Comparison of ENCODE assay signal across 33 cellular contexts in genomic region chr4:67229148-67229547, GRCh38.
"Had no signal": no experiment of that assay in that cellular context is flagged by ENCODE, and none has a peak within 500 bp of the region (broad histone marks: within the 10 kb centered on the region; RNA-seq: fewer than 3 reads in every experiment).

No MANE protein-coding gene starts in this region.

- H3K27ac ChIP-seq: adrenal gland, ascending aorta, body of pancreas, brain microvascular endothelial cell, breast epithelium, cardiac muscle cell had no signal

- H3K4me3 ChIP-seq: adrenal gland, ascending aorta, body of pancreas, breast epithelium, cardiac muscle cell had no signal

- H3K9me3 ChIP-seq: adrenal gland, ascending aorta, body of pancreas, breast epithelium had no signal

- H3K4me1 ChIP-seq: adrenal gland, ascending aorta, body of pancreas, breast epithelium had no signal

- H3K36me3 ChIP-seq: adrenal gland, ascending aorta, brain microvascular endothelial cell, breast epithelium, cardiac muscle cell had no signal

- ATAC-seq: activated naive CD4-positive, alpha-beta T cell treated with anti-CD3 and anti-CD28 coated beads, Interleukin-2, amount 50 U/mL, for 72 hours; activated naive CD8-positive, alpha-beta T cell treated with anti-CD3 and anti-CD28 coated beads, Interleukin-2, amount 50 U/mL, for 24 hours; activated T-cell treated with anti-CD3 and anti-CD28 coated beads, Interleukin-2, amount 50 U/mL, for 4 hours; activated T-cell treated with anti-CD3 and anti-CD28 coated beads, Interleukin-2, amount 50 U/mL, for 72 hours; activated T-helper 17 cell treated with anti-CD3 and anti-CD28 coated beads, Interleukin-2, amount 50 U/mL, for 72 hours; body of pancreas had no signal

- DNase-seq: activated effector memory CD4-positive, alpha-beta T cell treated with anti-CD3 and anti-CD28 coated beads, Interleukin-2, amount 50 U/mL, for 16 hours; activated effector memory CD4-positive, alpha-beta T cell treated with Interleukin-2 at 50 U/mL for 16 hours; activated gamma-delta T cell; activated gamma-delta T cell treated with Interleukin-2 at 50 U/mL for 16 hours; activated naive CD4-positive, alpha-beta T cell; activated naive CD4-positive, alpha-beta T cell treated with anti-CD3 and anti-CD28 coated beads for 36 hours; activated naive CD4-positive, alpha-beta T cell treated with anti-CD3 and anti-CD28 coated beads, Interleukin-2, amount 10 ng/mL, durations not matched to agents 7 days and 5 days; activated naive CD4-positive, alpha-beta T cell treated with anti-CD3 and anti-CD28 coated beads, Interleukin-2, amount 50 U/mL, for 16 hours; activated naive CD4-positive, alpha-beta T cell treated with Interleukin-2 at 50 U/mL for 16 hours; activated naive CD8-positive, alpha-beta T cell treated with anti-CD3 and anti-CD28 coated beads for 36 hours; activated naive CD8-positive, alpha-beta T cell treated with anti-CD3 and anti-CD28 coated beads, Interleukin-2, amount 10 ng/mL, durations not matched to agents 7 days and 5 days; activated naive CD8-positive, alpha-beta T cell treated with anti-CD3 and anti-CD28 coated beads, Interleukin-2, amount 50 U/mL, for 24 hours; activated T-cell treated with anti-CD3 and anti-CD28 coated beads for 4 hours; activated T-cell treated with anti-CD3 and anti-CD28 coated beads, Interleukin-2, amount 50 U/mL, for 1 hour; activated T-cell treated with anti-CD3 and anti-CD28 coated beads, Interleukin-2, amount 50 U/mL, for 24 hours; activated T-cell treated with anti-CD3 and anti-CD28 coated beads, Interleukin-2, amount 50 U/mL, for 4 hours; activated T-cell treated with anti-CD3 and anti-CD28 coated beads, Interleukin-2, amount 50 U/mL, for 48 hours; activated T-cell treated with anti-CD3 and anti-CD28 coated beads, Interleukin-2, amount 50 U/mL, for 72 hours; adrenal gland; amniotic stem cell; amygdala; anterior cingulate cortex; aorta; body of pancreas; brain microvascular endothelial cell; caudate nucleus; central memory CD4-positive, alpha-beta T cell; cerebellar nuclear complex had no signal

- H3K27me3 ChIP-seq: adrenal gland, ascending aorta, body of pancreas, brain microvascular endothelial cell, breast epithelium, cardiac muscle cell had no signal
